ENCODE assay signal across 2 cellular contexts in genomic region chr18:56696966-56697365, GRCh38.
TF ChIP-seq lines count a peak whose summit lies in the region.

No MANE protein-coding gene starts in this region.

TF ChIP-seq in SK-N-SH, 30 proteins besides CTCF, POLR2A, EP300 and RAD21 (continued from another document):
- no peak for TF ChIP-seq REST (IDR thresholded peaks at IDR 0.05; ENCODE audit: low read depth, low read length)
- no peak for TF ChIP-seq TEAD4 (IDR thresholded peaks at IDR 0.05; ENCODE audit: borderline replicate concordance, insufficient read depth)
- no peak for TF ChIP-seq EZH2phosphoT487 (IDR thresholded peaks at IDR 0.05; ENCODE audit: borderline replicate concordance, low read depth)
- no peak for TF ChIP-seq IRF3 (IDR thresholded peaks at IDR 0.05; ENCODE audit: low read depth, low read length)
- no peak for TF ChIP-seq GABPA (IDR thresholded peaks at IDR 0.05; ENCODE audit: low read depth)
- peak; percentile 9; the same call in 1 of the 2 replicates for TF ChIP-seq FOSL2 (IDR thresholded peaks at IDR 0.05; ENCODE audit: borderline replicate concordance, low read depth)
- TF ChIP-seq RFX5 (IDR thresholded peaks at IDR 0.05; ENCODE audit: low read length): no peak
- TF ChIP-seq TAF1 (IDR thresholded peaks at IDR 0.05; ENCODE audit: borderline replicate concordance, low read depth, low read length): no peak
- TF ChIP-seq JUND (IDR thresholded peaks at IDR 0.05): no peak
- TF ChIP-seq PBX3 (IDR thresholded peaks at IDR 0.05): 0 out of 2 replicates have a peak, but pooled peaks have one; percentile 28
- TF ChIP-seq ZBTB33 (IDR thresholded peaks at IDR 0.05; ENCODE audit: borderline replicate concordance, low read depth): no peak
TF ChIP-seq in SK-N-SH: peak in this region for 2.

TF ChIP-seq in SK-N-SH treated with all-trans-retinoic acid at 6 μM for 48 hours, 23 proteins besides CTCF, POLR2A, EP300 and RAD21:
- no peak for TF ChIP-seq ZC3H10 (CRISPR knock-in tag; IDR thresholded peaks at IDR 0.05)
- no peak for TF ChIP-seq PATZ1 (CRISPR knock-in tag; IDR thresholded peaks at IDR 0.05; ENCODE audit: borderline replicate concordance)
- no peak for TF ChIP-seq CREB5 (CRISPR knock-in tag; IDR thresholded peaks at IDR 0.05; ENCODE audit: low read depth)
- no peak for TF ChIP-seq ZNF8 (CRISPR knock-in tag; IDR thresholded peaks at IDR 0.05)
- TF ChIP-seq ISL1 (CRISPR knock-in tag; IDR thresholded peaks at IDR 0.05): no peak
- TF ChIP-seq GLIS3 (CRISPR knock-in tag; IDR thresholded peaks at IDR 0.05): no peak
- TF ChIP-seq ZFP30 (CRISPR knock-in tag; IDR thresholded peaks at IDR 0.05): no peak
- TF ChIP-seq BACH2 (CRISPR knock-in tag; IDR thresholded peaks at IDR 0.05; ENCODE audit: borderline replicate concordance): no peak
- no peak for TF ChIP-seq OSR1 (CRISPR knock-in tag; IDR thresholded peaks at IDR 0.05)
- TF ChIP-seq CSDC2 (CRISPR knock-in tag; IDR thresholded peaks at IDR 0.05): no peak
- TF ChIP-seq SNAI2 (CRISPR knock-in tag; IDR thresholded peaks at IDR 0.05): no peak
- no peak for TF ChIP-seq POU6F1 (CRISPR knock-in tag; IDR thresholded peaks at IDR 0.05; ENCODE audit: borderline replicate concordance, low read depth)
TF ChIP-seq in SK-N-SH treated with all-trans-retinoic acid at 6 μM for 48 hours: peak in this region for 0.
